8 cellular contexts compared by ENCODE assay signal in genomic region chr18:57621252-57621607, GRCh38. TPM values are rescaled to one million over a fixed set of nuclear protein-coding genes. Genes with fewer than 3 reads are reported as not detected.
DNase-seq lines count a peak whose midpoint lies in the region; ATAC-seq and TF ChIP-seq lines count a peak whose summit lies in the region.

No MANE protein-coding gene starts in this region.

- 0 out of 2 replicates have a peak, but pooled peaks cover 3% of the 10 kb centered on the region for H3K36me3 ChIP-seq in ACC112 (ENCODE audit: insufficient read depth, low read length)

- in situ Hi-C loops in GM13977 (cut with MboI; ENCODE audit: low pct_unique_long_range_greater_than_20kb, low sequenced_read_pairs, unreplicated experiment) = no loop called here

- H2AFZ ChIP-seq in ACC112 (ENCODE audit: low read length, unreplicated experiment) = no peak overlapping the region

- peaks cover 13% of the 10 kb centered on the region for H3K4me1 ChIP-seq in ACC112 (ENCODE audit: control insufficient read depth, insufficient read depth, low read length, unreplicated experiment)

- peak overlapping the region; percentile 43; the same call in 1 of the 2 replicates for H3K27ac ChIP-seq in ACC112 (ENCODE audit: low read depth, low read length)

- DNase-seq in GM13977 (ENCODE audit: low spot score) (peak; percentile 47), fibroblast of the aortic adventitia (ENCODE audit: low read depth) (no peak), omental fat pad (ENCODE audit: low spot score) (no peak), NCI-H1436 (lab: John Stamatoyannopoulos, UW) (no peak), cerebellar nuclear complex (lab: John Stamatoyannopoulos, UW) (no peak)

- H3K27me3 ChIP-seq in ACC112 (ENCODE audit: insufficient read depth, low read length) = no peaks in the 10 kb centered on the region

- H3K4me3 ChIP-seq in ACC112 (ENCODE audit: low read depth, low read length) = peak overlapping the region; percentile 79
- peak overlapping the region; percentile 86 for H3K4me3 ChIP-seq in WI38 (ENCODE audit: low read depth, low read length)
- peak overlapping the region; percentile 98 for H3K4me3 ChIP-seq in fibroblast of the aortic adventitia (ENCODE audit: low read depth, low read length)

- TF ChIP-seq CTCF in GM13977 (IDR thresholded peaks at IDR 0.05; ENCODE audit: extremely low read depth, insufficient read depth, missing control alignments) = no peak
- no peak for TF ChIP-seq CTCF in WI38 (IDR thresholded peaks at IDR 0.05; ENCODE audit: low read depth, low read length)
- TF ChIP-seq CTCF in fibroblast of the aortic adventitia (IDR thresholded peaks at IDR 0.05; ENCODE audit: insufficient read depth, low read length) = no peak
- no peak for TF ChIP-seq CTCF in omental fat pad (IDR thresholded peaks at IDR 0.05)

- peaks cover 42% of the 10 kb centered on the region for H3K79me2 ChIP-seq in ACC112 (ENCODE audit: control insufficient read depth, insufficient read depth, low read length, unreplicated experiment)

- peak; percentile 22 for ATAC-seq in HG03025 (IDR thresholded peaks at IDR 0.05; ENCODE audit: low FRiP score, unreplicated experiment)
- peak; percentile 38 for ATAC-seq in omental fat pad (ENCODE audit: low FRiP score)

RNA-seq across cellular contexts. Expression of gene NARS1, which starts 0.4 kb away (rescaled TPM):
- 235 and 322 TPM in 2 replicates for total RNA-seq in fibroblast of the aortic adventitia (ENCODE audit: low replicate concordance)
- total RNA-seq in omental fat pad = 100 to 1,000 TPM in 3 of 4 donors, 10 to 100 TPM in 1; 88.9 to 122 (median 112) TPM

RNA-seq across cellular contexts. Expression of gene FECH, which starts 34.7 kb away (rescaled TPM):
- total RNA-seq in fibroblast of the aortic adventitia (ENCODE audit: low replicate concordance) (13.8 and 29.9 TPM in 2 replicates), omental fat pad (10 to 100 TPM; 22.3 to 53.0 (median 31.7) TPM)
